6 cellular contexts compared by ENCODE assay signal in genomic region chr22:47613181-47613580, GRCh38.
A peak's percentile ranks its signal among the peaks of the same experiment; 100 is the strongest.
DNase-seq lines count a peak whose midpoint lies in the region; ATAC-seq, FAIRE-seq and TF ChIP-seq lines count a peak whose summit lies in the region.
"Not testable (repeated sequence)": the region's sequence is repeated elsewhere in the genome, so short reads cannot be mapped to it uniquely, and the experiment has no call there.

No MANE protein-coding gene starts in this region.

- H3K27me3 ChIP-seq in K562 (ENCODE audit: control insufficient read depth in 2 of 2, insufficient read depth in 2 of 2, low read length in 2 of 2) (peaks cover 0 to 42% of the 10 kb centered on the region in 2 experiments; a peak in 3 of 5 replicates), sigmoid colon (peaks cover 0 to 18% (median 4%) of the 10 kb centered on the region in 3 donors)
- not testable (repeated sequence) for H3K27me3 ChIP-seq in osteoblast (ENCODE audit: insufficient read depth, low read length)

- DNase-seq in K562 (ENCODE audit: extremely low read depth in 1 of 4, low spot score in 3 of 4); stimulated activated effector memory CD8-positive, alpha-beta T cell treated with anti-CD3 and anti-CD28 coated beads, Interleukin-12 subunit alpha, Interleukin-12 subunit beta, amount 100 ng/mL, for 72 hours (ENCODE audit: low spot score in 2 of 2); urothelium cell line (ENCODE audit: low spot score): not testable (repeated sequence)
- peak; percentile 63 for DNase-seq in chondrocyte (ENCODE audit: low spot score)
- DNase-seq in osteoblast (ENCODE audit: insufficient read length, low spot score, missing footprints) = peak; percentile 13
- DNase-seq in sigmoid colon = peak; percentile 7

- TF ChIP-seq POLR2A in K562 (conservative IDR thresholded peaks at IDR 0.05); sigmoid colon (IDR thresholded peaks at IDR 0.05): not testable (repeated sequence)

- not testable (repeated sequence) for H3K27ac Mint-ChIP-seq in chondrocyte (ENCODE audit: unreplicated experiment); stimulated activated effector memory CD8-positive, alpha-beta T cell treated with anti-CD3 and anti-CD28 coated beads, Interleukin-12 subunit alpha, Interleukin-12 subunit beta, amount 100 ng/mL, for 72 hours

- not testable (repeated sequence) for H3K4me3 ChIP-seq in K562; osteoblast (ENCODE audit: insufficient read depth, low read length); sigmoid colon

- not testable (repeated sequence) for H4K20me1 ChIP-seq in K562 (replicated peaks; ENCODE audit: control insufficient read depth, insufficient read depth, low read length); osteoblast (ENCODE audit: insufficient read depth, low read length)

- H3K79me2 ChIP-seq in K562 (ENCODE audit: control insufficient read depth, insufficient read depth, low read length); osteoblast (ENCODE audit: insufficient read depth, low read length): not testable (repeated sequence)

- CTCF ChIA-PET in K562 (lab: Yijun Ruan, JAX; ENCODE audit: low intra/inter-chr PET ratio) = not testable (repeated sequence)

- H3K9ac ChIP-seq in K562 (ENCODE audit: insufficient read depth in 1 of 2, low read depth in 2 of 2, low read length in 2 of 2) = not testable (repeated sequence)

- H3K4me2 ChIP-seq in K562 (ENCODE audit: insufficient read depth, low read length); osteoblast (ENCODE audit: insufficient read depth, low read length): not testable (repeated sequence)

- TF ChIP-seq EP300 in K562 (IDR thresholded peaks at IDR 0.05; ENCODE audit: low read length); sigmoid colon (IDR thresholded peaks at IDR 0.05): not testable (repeated sequence)

- WGBS in K562 (ENCODE audit: insufficient coverage, low coverage, missing lambda C conversion rate) = 18% methylated on average over 10 of the region's 11 CpGs
- 77 to 79% methylated on average over 11 of the region's 11 CpGs for WGBS in sigmoid colon, 2 donors

- H3K27me3 Mint-ChIP-seq in chondrocyte (ENCODE audit: low read depth) = not testable (repeated sequence)

- peaks cover 11% of the 10 kb centered on the region for H3K9me3 Mint-ChIP-seq in chondrocyte (ENCODE audit: low read depth)
- not testable (repeated sequence) for H3K9me3 Mint-ChIP-seq in stimulated activated effector memory CD8-positive, alpha-beta T cell treated with anti-CD3 and anti-CD28 coated beads, Interleukin-12 subunit alpha, Interleukin-12 subunit beta, amount 100 ng/mL, for 72 hours

- not testable (repeated sequence) for BruUV-seq in K562 (replicated peaks; lab: Mats Ljungman, UMichigan)

- intact Hi-C loops in K562 (cut with micrococcal nuclease); sigmoid colon (cut with DNase I): not testable (repeated sequence)

- not testable (repeated sequence) for FAIRE-seq in K562 (lab: Jason Lieb, UNC)
- peak; percentile 92 for FAIRE-seq in urothelium cell line (lab: Jason Lieb, UNC)

- H3K27ac ChIP-seq in K562 (ENCODE audit: extremely low read depth, low read depth, low read length); osteoblast (ENCODE audit: low read depth, low read length); sigmoid colon: not testable (repeated sequence)

- H3K4me1 ChIP-seq in K562 (replicated peaks in 1 of 2; ENCODE audit: control insufficient read depth in 2 of 2, insufficient read depth in 2 of 2, low read length in 2 of 2); osteoblast (ENCODE audit: insufficient read depth, low read length); sigmoid colon: not testable (repeated sequence)

- TF ChIP-seq CTCF in K562 (IDR thresholded peaks at IDR 0.05 in 2 of 3, conservative IDR thresholded peaks at IDR 0.05 in 1 of 3; ENCODE audit: insufficient read depth in 2 of 3, low read depth in 1 of 3, low read length in 3 of 3); chondrocyte (IDR thresholded peaks at IDR 0.05); osteoblast (IDR thresholded peaks at IDR 0.05; ENCODE audit: extremely low read depth, low read depth, low read length); sigmoid colon (IDR thresholded peaks at IDR 0.05): not testable (repeated sequence)

- TF ChIP-seq RAD21 in K562 (CRISPR knock-in tag; conservative IDR thresholded peaks at IDR 0.05 in 1 of 2, IDR thresholded peaks at IDR 0.05 in 1 of 2) = not testable (repeated sequence)

- in situ Hi-C loops in K562 (cut with MboI) = not testable (repeated sequence)

- H3K36me3 Mint-ChIP-seq in chondrocyte (ENCODE audit: low read depth); stimulated activated effector memory CD8-positive, alpha-beta T cell treated with anti-CD3 and anti-CD28 coated beads, Interleukin-12 subunit alpha, Interleukin-12 subunit beta, amount 100 ng/mL, for 72 hours: not testable (repeated sequence)

- H2AFZ ChIP-seq in K562 (ENCODE audit: low read depth, low read length); osteoblast (ENCODE audit: low read length): not testable (repeated sequence)

- not testable (repeated sequence) for H3K4me3 Mint-ChIP-seq in chondrocyte (ENCODE audit: unreplicated experiment); stimulated activated effector memory CD8-positive, alpha-beta T cell treated with anti-CD3 and anti-CD28 coated beads, Interleukin-12 subunit alpha, Interleukin-12 subunit beta, amount 100 ng/mL, for 72 hours

- H3K9me3 ChIP-seq in K562 (replicated peaks; ENCODE audit: control insufficient read depth, insufficient read depth, low read depth, low read length); osteoblast (ENCODE audit: low read depth, low read length); sigmoid colon: not testable (repeated sequence)

- POLR2A ChIA-PET in K562 (lab: Yijun Ruan, JAX) = not testable (repeated sequence)

- peak; percentile 36; the same call in 2 of the 3 replicates for ATAC-seq in K562
- peak; percentile 6 for ATAC-seq in stimulated activated effector memory CD8-positive, alpha-beta T cell treated with anti-CD3 and anti-CD28 coated beads, Interleukin-12 subunit alpha, Interleukin-12 subunit beta, amount 100 ng/mL, for 72 hours

- H3K4me1 Mint-ChIP-seq in chondrocyte (ENCODE audit: low read depth); stimulated activated effector memory CD8-positive, alpha-beta T cell treated with anti-CD3 and anti-CD28 coated beads, Interleukin-12 subunit alpha, Interleukin-12 subunit beta, amount 100 ng/mL, for 72 hours: not testable (repeated sequence)

- not testable (repeated sequence) for H3K36me3 ChIP-seq in K562 (ENCODE audit: control insufficient read depth, insufficient read depth, low read length); osteoblast (ENCODE audit: insufficient read depth, low read length); sigmoid colon

- H3K9me1 ChIP-seq in K562 (ENCODE audit: control insufficient read depth, insufficient read depth, low read length) = not testable (repeated sequence)
